In the genomic region with DNA sequence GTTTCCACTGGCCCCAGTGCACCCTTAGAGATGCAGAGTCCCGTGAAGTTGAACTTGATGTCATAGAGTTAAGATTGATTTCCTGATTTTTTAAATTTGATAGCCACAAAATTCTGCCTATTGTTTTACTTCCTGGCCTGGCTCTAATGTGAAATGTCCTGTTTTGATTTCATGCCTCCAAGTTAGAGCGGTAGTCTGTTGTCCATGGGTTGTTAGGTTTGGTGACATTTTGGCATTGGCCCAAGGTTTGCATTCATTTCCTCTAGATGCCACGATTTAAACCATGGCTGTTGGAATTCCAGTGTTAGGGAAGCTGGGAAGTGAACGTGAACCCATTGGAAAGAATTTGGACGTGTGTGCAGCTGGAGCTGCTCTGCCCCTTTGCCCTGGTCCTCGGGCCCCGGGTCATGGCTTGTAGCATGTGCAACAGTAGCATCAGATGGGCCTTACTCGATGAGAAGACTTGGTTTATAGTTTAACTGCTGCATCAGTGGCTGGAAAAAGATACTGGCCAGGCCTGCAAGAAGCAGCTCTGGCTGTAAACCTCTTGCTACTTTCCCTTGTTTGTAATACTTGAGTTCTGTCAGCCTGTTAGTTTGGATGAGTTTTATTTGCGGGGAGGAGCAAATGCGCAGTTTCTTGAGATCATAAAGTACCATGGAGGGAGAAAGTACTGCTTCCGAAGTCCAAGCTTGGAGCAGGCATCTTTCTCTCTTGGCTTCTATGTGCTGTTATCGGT, we compare ENCODE assay signal across 10 cellular contexts.
A peak's percentile ranks its signal among the peaks of the same experiment; 100 is the strongest.
DNase-seq lines count a peak whose midpoint lies in the region; ATAC-seq and TF ChIP-seq lines count a peak whose summit lies in the region.
"Had no signal": no experiment of that assay in that cellular context is flagged by ENCODE, and none has a peak within 500 bp of the region (broad histone marks: within the 10 kb centered on the region; RNA-seq: fewer than 3 reads in every experiment).

No MANE protein-coding gene starts in this region.

- peaks cover 30% of the 10 kb centered on the region for H3K4me1 Mint-ChIP-seq in endothelial cell (ENCODE audit: unreplicated experiment)

- no peak overlapping the region; a peak in 1 of 4 replicates for H3K4me3 ChIP-seq in DND-41 (ENCODE audit: low read depth in 1 of 2, low read length in 2 of 2)
- no peak overlapping the region for H3K4me3 ChIP-seq in SJSA1
- no peak overlapping the region for H3K4me3 ChIP-seq in BE2C (ENCODE audit: low read depth, low read length)
- H3K4me3 ChIP-seq: left lung had no signal

- H3K9me3 Mint-ChIP-seq in endothelial cell (ENCODE audit: unreplicated experiment) = no peaks in the 10 kb centered on the region

- DNase-seq in DND-41 = no peak
- DNase-seq in SJSA1 (ENCODE audit: low read depth in 1 of 2, low spot score in 2 of 2) = no peak
- DNase-seq in endothelial cell (ENCODE audit: low spot score) = no peak
- peak; percentile 93 for DNase-seq in pulmonary artery endothelial cell (ENCODE audit: low read depth, low spot score)
- DNase-seq in NCI-H1105 treated with DMSO at 0.1 percent for 48 hours (lab: John Stamatoyannopoulos, UW) = no peak
- no peak for DNase-seq in BE2C
- no peak for DNase-seq in NCI-H1930 (lab: John Stamatoyannopoulos, UW)
- no peak for DNase-seq in HEK293T (ENCODE audit: extremely low spot score)
- DNase-seq: Karpas-422, left lung had no signal

- H4K20me1 ChIP-seq in DND-41 (ENCODE audit: insufficient read depth, low read length) = no peaks in the 10 kb centered on the region

- H3K4me1 ChIP-seq in DND-41 (ENCODE audit: insufficient read depth, low read length) (peaks cover 21% of the 10 kb centered on the region), SJSA1 (replicated peaks) (peaks cover 42% of the 10 kb centered on the region), BE2C (no peaks in the 10 kb centered on the region)

- POLR2A ChIA-PET in HEK293T (lab: Yijun Ruan, JAX) = no interaction called here

- H3K36me3 Mint-ChIP-seq in endothelial cell (ENCODE audit: low read depth, unreplicated experiment) = peaks cover 24% of the 10 kb centered on the region

- TF ChIP-seq CTCF in DND-41 (IDR thresholded peaks at IDR 0.05; ENCODE audit: borderline replicate concordance, extremely low read depth, low read length, poor library complexity, severe bottlenecking) (no peak), endothelial cell (IDR thresholded peaks at IDR 0.05; ENCODE audit: unreplicated experiment) (no peak), BE2C (IDR thresholded peaks at IDR 0.05; ENCODE audit: low read depth, low read length) (no peak)

- peak overlapping the region; percentile 43 for H3K9ac ChIP-seq in DND-41 (ENCODE audit: low read depth, low read length)

- no peak overlapping the region for H3K4me3 Mint-ChIP-seq in endothelial cell (ENCODE audit: unreplicated experiment)

- H3K36me3 ChIP-seq in DND-41 (ENCODE audit: insufficient read depth, low read length) (no peaks in the 10 kb centered on the region), SJSA1 (peaks cover 48% of the 10 kb centered on the region), BE2C (no peaks in the 10 kb centered on the region)
- H3K36me3 ChIP-seq: left lung had no signal

- H3K27me3 Mint-ChIP-seq in endothelial cell (ENCODE audit: unreplicated experiment) = no peaks in the 10 kb centered on the region

- no peaks in the 10 kb centered on the region for H3K27me3 ChIP-seq in DND-41 (ENCODE audit: insufficient read depth, low read length, poor library complexity)
- H3K27me3 ChIP-seq in SJSA1 (replicated peaks) = no peaks in the 10 kb centered on the region
- H3K27me3 ChIP-seq in BE2C = no peaks in the 10 kb centered on the region
- H3K27me3 ChIP-seq: left lung had no signal

- H3K4me2 ChIP-seq in DND-41 (ENCODE audit: insufficient read depth, low read length) = peak overlapping the region; percentile 44; the same call in 1 of the 2 replicates

- ATAC-seq in DND-41 (ENCODE audit: insufficient read depth, low read depth) = no peak
- ATAC-seq: left lung had no signal

- H3K27ac ChIP-seq in DND-41 (ENCODE audit: low read length) (peak overlapping the region; percentile 53), SJSA1 (peak overlapping the region; percentile 52)

- CTCF ChIA-PET in HEK293T (lab: Yijun Ruan, JAX) = interaction anchor here (0.6 kb wide), 1 partner anchor 80 kb away, joined by 3 read pairs; no protein-coding TSS in a partner anchor

- H3K79me2 ChIP-seq in DND-41 (ENCODE audit: insufficient read depth, low read length) = no peaks in the 10 kb centered on the region

- H3K27ac Mint-ChIP-seq in endothelial cell (ENCODE audit: unreplicated experiment) = peak overlapping the region; percentile 87

- H2AFZ ChIP-seq in DND-41 (ENCODE audit: low read depth, low read length) = peak overlapping the region; percentile 62

- H3K9me3 ChIP-seq in DND-41 (ENCODE audit: insufficient read depth, low read length, severe bottlenecking) (no peaks in the 10 kb centered on the region), SJSA1 (replicated peaks) (no peaks in the 10 kb centered on the region), BE2C (no peaks in the 10 kb centered on the region)
- H3K9me3 ChIP-seq: left lung had no signal

TF ChIP-seq in HEK293T, 16 proteins besides CTCF, POLR2A, EP300 and RAD21:
- TF ChIP-seq BHLHE40 (IDR thresholded peaks at IDR 0.05; ENCODE audit: borderline replicate concordance) (no peak), LEF1 (IDR thresholded peaks at IDR 0.05; ENCODE audit: borderline replicate concordance) (no peak), CTBP1 (IDR thresholded peaks at IDR 0.05; ENCODE audit: borderline replicate concordance) (no peak), SP1 (IDR thresholded peaks at IDR 0.05) (no peak), SUZ12 (IDR thresholded peaks at IDR 0.05) (no peak), ZNF384 (IDR thresholded peaks at IDR 0.05) (no peak), ELF4 (IDR thresholded peaks at IDR 0.05) (no peak), FOXM1 (IDR thresholded peaks at IDR 0.05; ENCODE audit: borderline replicate concordance) (no peak), NFRKB (IDR thresholded peaks at IDR 0.05) (no peak), L3MBTL2 (conservative IDR thresholded peaks at IDR 0.05) (no peak), FOXA1 (IDR thresholded peaks at IDR 0.05) (no peak), HDGF (IDR thresholded peaks at IDR 0.05; ENCODE audit: borderline replicate concordance) (no peak), ARNT (IDR thresholded peaks at IDR 0.05) (no peak), FOXK2 (IDR thresholded peaks at IDR 0.05) (no peak), TARDBP (IDR thresholded peaks at IDR 0.05) (no peak)
- TF ChIP-seq, protein P1, sequence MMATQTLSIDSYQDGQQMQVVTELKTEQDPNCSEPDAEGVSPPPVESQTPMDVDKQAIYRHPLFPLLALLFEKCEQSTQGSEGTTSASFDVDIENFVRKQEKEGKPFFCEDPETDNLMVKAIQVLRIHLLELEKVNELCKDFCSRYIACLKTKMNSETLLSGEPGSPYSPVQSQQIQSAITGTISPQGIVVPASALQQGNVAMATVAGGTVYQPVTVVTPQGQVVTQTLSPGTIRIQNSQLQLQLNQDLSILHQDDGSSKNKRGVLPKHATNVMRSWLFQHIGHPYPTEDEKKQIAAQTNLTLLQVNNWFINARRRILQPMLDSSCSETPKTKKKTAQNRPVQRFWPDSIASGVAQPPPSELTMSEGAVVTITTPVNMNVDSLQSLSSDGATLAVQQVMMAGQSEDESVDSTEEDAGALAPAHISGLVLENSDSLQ (IDR thresholded peaks at IDR 0.05) = no peak
TF ChIP-seq in HEK293T: peak in this region for 0.
